In genomic region chr6:112043032-112044007, GRCh38 we compare ENCODE assay signal across 8 cellular contexts. TPM values are rescaled to one million over a fixed set of nuclear protein-coding genes. Genes with fewer than 3 reads are reported as not detected.
A peak's percentile ranks its signal among the peaks of the same experiment; 100 is the strongest.
DNase-seq lines count a peak whose midpoint lies in the region; ATAC-seq, FAIRE-seq and TF ChIP-seq lines count a peak whose summit lies in the region.

No MANE protein-coding gene starts in this region.

- DNase-seq in GM12892 (ENCODE audit: insufficient read length) (peak; percentile 57), NCI-H1694 (lab: John Stamatoyannopoulos, UW) (peak; percentile 88), right atrium auricular region (ENCODE audit: low spot score) (peak; percentile 91), psoas muscle (peak; percentile 87 to 91), urothelium cell line (ENCODE audit: low spot score) (peak; percentile 72)

- no peaks in the 10 kb centered on the region for H3K9me3 Mint-ChIP-seq in T-helper 1 cell treated with Interleukin-12 subunit alpha and Interleukin-12 subunit beta and Interleukin-4 antibody, amounts not matched to agents 30 μg/mL and 1 μg/mL, for 36 hours

- WGBS in psoas muscle, 3 donors: 0% methylated on average over 36 of the region's 36 CpGs

- H3K4me3 Mint-ChIP-seq in T-helper 1 cell treated with Interleukin-12 subunit alpha and Interleukin-12 subunit beta and Interleukin-4 antibody, amounts not matched to agents 30 μg/mL and 1 μg/mL, for 36 hours: peak overlapping the region; percentile 95

- no peaks in the 10 kb centered on the region for H3K36me3 Mint-ChIP-seq in T-helper 1 cell treated with Interleukin-12 subunit alpha and Interleukin-12 subunit beta and Interleukin-4 antibody, amounts not matched to agents 30 μg/mL and 1 μg/mL, for 36 hours (ENCODE audit: low read depth)

- H3K27ac ChIP-seq in angular gyrus (ENCODE audit: low read depth, low read length) (peak overlapping the region; percentile 87), right atrium auricular region (peak overlapping the region; percentile 77 to 80), psoas muscle (peak overlapping the region; percentile 77)

- H3K4me1 Mint-ChIP-seq in T-helper 1 cell treated with Interleukin-12 subunit alpha and Interleukin-12 subunit beta and Interleukin-4 antibody, amounts not matched to agents 30 μg/mL and 1 μg/mL, for 36 hours (ENCODE audit: low read depth): peaks cover 11% of the 10 kb centered on the region

- H3K27me3 ChIP-seq in right atrium auricular region: no peaks in the 10 kb centered on the region
- no peaks in the 10 kb centered on the region for H3K27me3 ChIP-seq in psoas muscle (ENCODE audit: insufficient read depth in 3 of 3, low read length in 2 of 3)

- H3K36me3 ChIP-seq in right atrium auricular region (no peaks in the 10 kb centered on the region), psoas muscle (ENCODE audit: insufficient read depth in 1 of 2, low read depth in 1 of 2) (no peaks in the 10 kb centered on the region)

- no peaks in the 10 kb centered on the region for H3K27me3 Mint-ChIP-seq in T-helper 1 cell treated with Interleukin-12 subunit alpha and Interleukin-12 subunit beta and Interleukin-4 antibody, amounts not matched to agents 30 μg/mL and 1 μg/mL, for 36 hours (ENCODE audit: low read depth)

- H3K4me1 ChIP-seq in right atrium auricular region (peaks cover 0 to 2% of the 10 kb centered on the region in 2 donors), psoas muscle (peaks cover 6% of the 10 kb centered on the region)

- peak; percentile 86 for ATAC-seq in HG02938 (IDR thresholded peaks at IDR 0.05; ENCODE audit: unreplicated experiment)
- ATAC-seq in psoas muscle: peak; percentile 89 to 97 (median 94)

- H3K4me3 ChIP-seq in right atrium auricular region (peak overlapping the region; percentile 44 to 62), psoas muscle (peak overlapping the region; percentile 82)

- TF ChIP-seq POLR2A in GM12892 (IDR thresholded peaks at IDR 0.05; ENCODE audit: low read depth, low read length): no peak

- FAIRE-seq in GM12892 (lab: Jason Lieb, UNC): peak; percentile 81
- no peak for FAIRE-seq in urothelium cell line (lab: Jason Lieb, UNC)

- H3K9me3 ChIP-seq in right atrium auricular region (no peaks in the 10 kb centered on the region), psoas muscle (no peaks in the 10 kb centered on the region)

- intact Hi-C loops in psoas muscle (cut with DNase I): loop anchor here in 1 of 2 donors (1.0 to 10.0 kb wide), 2 partner anchors 333 to 789 kb away; a partner anchor contains a TSS

- peak overlapping the region; percentile 98 for H3K27ac Mint-ChIP-seq in T-helper 1 cell treated with Interleukin-12 subunit alpha and Interleukin-12 subunit beta and Interleukin-4 antibody, amounts not matched to agents 30 μg/mL and 1 μg/mL, for 36 hours

- TF ChIP-seq CTCF in right atrium auricular region (IDR thresholded peaks at IDR 0.05) (peak; percentile 89 to 96), psoas muscle (IDR thresholded peaks at IDR 0.05) (peak; percentile 94)

RNA-seq across cellular contexts. Expression of gene CCN6, which starts 10.6 kb away (rescaled TPM):
- not detected for polyA plus RNA-seq in GM12892 (2012; ENCODE audit: missing spikeins)
- total RNA-seq in right atrium auricular region: not detected
- total RNA-seq in psoas muscle: not detected
- polyA plus RNA-seq in psoas muscle: under 1 TPM in 1 of 3 donors, not detected in 2; 0.01 TPM

RNA-seq across cellular contexts. Expression of gene TUBE1, which starts 44.0 kb away (rescaled TPM):
- polyA plus RNA-seq in GM12892 (2012; ENCODE audit: missing spikeins): 8.4 TPM
- total RNA-seq in right atrium auricular region: 10 to 100 TPM; 19.0 to 32.3 TPM
- 1 to 10 TPM; 5.6 to 7.0 (median 6.1) TPM for total RNA-seq in psoas muscle
- polyA plus RNA-seq in psoas muscle: 1 to 10 TPM; 4.7 to 6.9 (median 5.9) TPM

RNA-seq across cellular contexts. Expression of gene FAM229B, which starts 44.1 kb away (rescaled TPM):
- polyA plus RNA-seq in GM12892 (2012; ENCODE audit: missing spikeins): 1.3 TPM
- total RNA-seq in right atrium auricular region (10 to 100 TPM; 28.7 to 44.9 TPM), psoas muscle (10 to 100 TPM in 2 of 4 donors, 1 to 10 TPM in 2; 7.2 to 17.7 (median 11.2) TPM)
- 10 to 100 TPM in 1 of 3 donors, 1 to 10 TPM in 2; 5.8 to 11.5 (median 7.6) TPM for polyA plus RNA-seq in psoas muscle

Comparison
In these comparisons a context has a peak if more than half of its experiments do, and no peak if none do; other contexts are left out.
1. Peak in every context shown above with its lines: DNase-seq, ATAC-seq, H3K4me3 ChIP-seq and H3K27ac ChIP-seq.